Comparison of ENCODE assay signal across 10 cellular contexts in the genomic region with DNA sequence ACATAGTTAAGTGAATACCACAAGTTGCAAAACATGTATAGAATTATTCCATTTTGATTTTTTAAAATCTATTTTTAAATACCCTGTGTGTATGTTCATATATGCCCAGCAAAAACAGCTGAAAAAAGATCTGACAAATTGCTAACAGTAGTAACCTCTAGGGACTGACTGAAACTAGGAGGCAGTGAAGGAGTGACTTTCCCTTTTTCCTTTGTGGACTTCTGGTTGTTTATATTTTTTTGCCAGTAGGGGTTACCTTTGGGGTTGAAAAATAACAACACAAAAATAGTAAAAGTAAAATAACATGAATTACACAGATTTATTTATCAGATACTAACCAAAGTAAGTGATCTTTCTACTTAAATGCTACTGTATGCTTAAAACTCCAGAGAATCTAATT. TPM values are rescaled to one million over a fixed set of nuclear protein-coding genes. Genes with fewer than 3 reads are reported as not detected.
DNase-seq lines count a peak whose midpoint lies in the region; ATAC-seq and TF ChIP-seq lines count a peak whose summit lies in the region.
"Had no signal": no experiment of that assay in that cellular context is flagged by ENCODE, and none has a peak within 500 bp of the region (broad histone marks: within the 10 kb centered on the region; RNA-seq: fewer than 3 reads in every experiment).

No MANE protein-coding gene starts in this region.

- H3K27ac ChIP-seq in DOHH2 (ENCODE audit: low read depth, low read length): no peak overlapping the region
- peak overlapping the region; percentile 52 for H3K27ac ChIP-seq in effector memory CD4-positive, alpha-beta T cell (ENCODE audit: insufficient read depth, low read length, poor library complexity, severe bottlenecking)

- DNase-seq in NCI-H526 treated with DMSO at 0.1 percent for 48 hours (lab: John Stamatoyannopoulos, UW): peak; percentile 12
- no peak for DNase-seq in effector memory CD4-positive, alpha-beta T cell
- no peak for DNase-seq in osteocyte (ENCODE audit: extremely low spot score, unreplicated experiment)
- no peak for DNase-seq in occipital lobe (lab: John Stamatoyannopoulos, UW)
- DNase-seq: NCI-H226, right cardiac atrium had no signal

- peak overlapping the region; percentile 89 for H3K4me2 ChIP-seq in DOHH2 (ENCODE audit: low read length)

- H3K79me2 ChIP-seq in DOHH2 (ENCODE audit: control insufficient read depth, low read length): peaks cover 17% of the 10 kb centered on the region

- H3K36me3 Mint-ChIP-seq in osteocyte (ENCODE audit: unreplicated experiment): peaks cover 2% of the 10 kb centered on the region

- no peaks in the 10 kb centered on the region for H4K20me1 ChIP-seq in DOHH2 (ENCODE audit: control insufficient read depth, insufficient read depth, low read depth, low read length)

- peaks cover 50% of the 10 kb centered on the region for H3K4me1 Mint-ChIP-seq in osteocyte (ENCODE audit: unreplicated experiment)

- ATAC-seq in HG03439 (IDR thresholded peaks at IDR 0.05; ENCODE audit: unreplicated experiment) (no peak), HG03520 (IDR thresholded peaks at IDR 0.05; ENCODE audit: unreplicated experiment) (no peak)
- ATAC-seq: esophagus mucosa, right cardiac atrium had no signal

- no peaks in the 10 kb centered on the region for H3K36me3 ChIP-seq in DOHH2 (ENCODE audit: control insufficient read depth, low read length)
- no peaks in the 10 kb centered on the region for H3K36me3 ChIP-seq in effector memory CD4-positive, alpha-beta T cell (ENCODE audit: control insufficient read depth, insufficient read depth, low read length)

- peak overlapping the region; percentile 54 for H3K27ac Mint-ChIP-seq in osteocyte (ENCODE audit: unreplicated experiment)

- no peaks in the 10 kb centered on the region for H3K27me3 ChIP-seq in DOHH2 (ENCODE audit: control insufficient read depth, low read length)
- H3K27me3 ChIP-seq in effector memory CD4-positive, alpha-beta T cell (replicated peaks; ENCODE audit: control insufficient read depth, insufficient read depth, low read length, poor library complexity, severe bottlenecking): no peaks in the 10 kb centered on the region

- peak overlapping the region; percentile 86 for H3K4me3 ChIP-seq in DOHH2 (ENCODE audit: low read length)
- H3K4me3 ChIP-seq in effector memory CD4-positive, alpha-beta T cell (ENCODE audit: insufficient read depth, low read depth, low read length, poor library complexity, severe bottlenecking): no peak overlapping the region

- H3K4me1 ChIP-seq in DOHH2 (ENCODE audit: control insufficient read depth, low read length): peaks cover 43% of the 10 kb centered on the region
- peaks cover 24% of the 10 kb centered on the region for H3K4me1 ChIP-seq in effector memory CD4-positive, alpha-beta T cell (ENCODE audit: control insufficient read depth, insufficient read depth, low read length, poor library complexity, severe bottlenecking)

- TF ChIP-seq CTCF in DOHH2 (IDR thresholded peaks at IDR 0.05; ENCODE audit: low read depth, low read length, poor library complexity, severe bottlenecking): no peak
- no peak for TF ChIP-seq CTCF in osteocyte (IDR thresholded peaks at IDR 0.05)

- H3K27me3 Mint-ChIP-seq in osteocyte (ENCODE audit: unreplicated experiment): no peaks in the 10 kb centered on the region

- peaks cover 6% of the 10 kb centered on the region for H3F3A ChIP-seq in DOHH2 (ENCODE audit: control insufficient read depth, insufficient read depth)

- no peaks in the 10 kb centered on the region for H3K9me3 ChIP-seq in DOHH2 (ENCODE audit: control insufficient read depth, insufficient read depth, low read length)
- H3K9me3 ChIP-seq in effector memory CD4-positive, alpha-beta T cell (ENCODE audit: control insufficient read depth, low read length): no peaks in the 10 kb centered on the region

- H3K9me3 Mint-ChIP-seq in osteocyte (ENCODE audit: unreplicated experiment): no peaks in the 10 kb centered on the region

- no peaks in the 10 kb centered on the region for H3K9me2 ChIP-seq in DOHH2 (replicated peaks; ENCODE audit: control insufficient read depth, low read length)

- H3K4me3 Mint-ChIP-seq in osteocyte (ENCODE audit: unreplicated experiment): peak overlapping the region; percentile 91

RNA-seq across cellular contexts. Expression of a gene that starts 2.9 kb away (rescaled TPM):
- total RNA-seq in osteocyte (21.4 and 21.9 TPM in 2 replicates), occipital lobe (58.8 TPM)
